ENCODE assay signal across 1 cellular context in genomic region chr1:22652457-22652856, GRCh38.
TF ChIP-seq lines count a peak whose summit lies in the region.

No MANE protein-coding gene starts in this region.

TF ChIP-seq in K562, 482 proteins besides CTCF, POLR2A, EP300 and RAD21:
- TF ChIP-seq SPI1 (IDR thresholded peaks at IDR 0.05; ENCODE audit: borderline replicate concordance, low read depth, low read length) (0 out of 2 replicates have a peak, but pooled peaks have one; percentile 2), RBM14 (IDR thresholded peaks at IDR 0.05; ENCODE audit: borderline replicate concordance, insufficient read depth, low read depth, low read length) (no peak)
